10 cellular contexts compared by ENCODE assay signal in the genomic region with DNA sequence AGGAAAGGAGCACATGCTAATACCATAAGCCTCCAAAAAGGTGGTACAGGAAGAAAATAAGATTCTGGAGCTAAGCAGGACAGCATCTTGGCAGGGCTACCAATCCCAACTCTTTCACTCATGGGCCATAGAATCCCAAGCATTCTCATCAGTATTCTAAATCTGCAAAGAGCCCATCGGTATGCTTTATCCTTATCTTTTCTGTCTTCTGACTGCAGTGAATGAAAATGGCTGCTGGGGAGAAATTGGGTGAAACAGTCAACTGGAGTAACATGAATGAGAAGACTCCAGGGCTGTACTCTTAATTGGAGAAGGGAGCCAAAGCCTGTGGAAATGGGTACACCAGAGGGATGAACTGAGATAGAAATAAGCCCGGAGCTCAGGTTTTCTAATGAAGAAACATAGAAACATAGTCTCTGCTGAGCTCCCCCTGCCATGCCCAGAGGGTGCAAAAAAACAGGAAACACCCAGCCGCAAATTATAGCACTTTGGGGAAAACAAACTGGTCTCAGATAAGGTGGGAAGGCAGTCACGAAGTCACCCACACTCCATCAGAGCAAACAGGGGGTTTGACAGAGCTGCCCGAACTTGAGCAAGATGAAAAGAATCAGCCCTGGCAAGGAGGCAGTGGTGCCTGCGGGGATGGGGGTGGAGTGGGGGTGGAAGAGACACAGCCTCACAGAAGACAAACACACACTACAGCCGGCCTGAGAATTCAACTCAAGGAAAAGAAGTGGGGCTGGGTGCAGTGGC. TPM values are rescaled to one million over a fixed set of nuclear protein-coding genes. Genes with fewer than 3 reads are reported as not detected.
A peak's percentile ranks its signal among the peaks of the same experiment; 100 is the strongest.
DNase-seq lines count a peak whose midpoint lies in the region; ATAC-seq and TF ChIP-seq lines count a peak whose summit lies in the region.
"Had no signal": no experiment of that assay in that cellular context is flagged by ENCODE, and none has a peak within 500 bp of the region (broad histone marks: within the 10 kb centered on the region; RNA-seq: fewer than 3 reads in every experiment).

No MANE protein-coding gene starts in this region.

- peak overlapping the region; percentile 52 for H3K4me3 Mint-ChIP-seq in activated B cell treated with CpG ODN at 0.5 μM for 24 hours
- H3K4me3 Mint-ChIP-seq in activated naive CD8-positive, alpha-beta T cell, result peak overlapping the region; percentile 76
- no peak overlapping the region for H3K4me3 Mint-ChIP-seq in Calu3 (ENCODE audit: low read depth, unreplicated experiment)

- ATAC-seq in activated B cell treated with CpG ODN at 0.5 μM for 24 hours (ENCODE audit: low read depth) (no peak), GM19463 (IDR thresholded peaks at IDR 0.05; ENCODE audit: unreplicated experiment) (no peak), psoas muscle (no peak)

- H3K4me1 ChIP-seq in HEK293 (ENCODE audit: control insufficient read depth, insufficient read depth, low read length) (no peaks in the 10 kb centered on the region), psoas muscle (no peaks in the 10 kb centered on the region)

- H3K4me1 Mint-ChIP-seq in activated B cell treated with CpG ODN at 0.5 μM for 24 hours (peaks cover 20% of the 10 kb centered on the region), Calu3 (ENCODE audit: low read depth, unreplicated experiment) (no peaks in the 10 kb centered on the region)
- peaks cover 64% of the 10 kb centered on the region for H3K4me1 Mint-ChIP-seq in activated naive CD8-positive, alpha-beta T cell (ENCODE audit: low read depth)

- H3K36me3 Mint-ChIP-seq in activated B cell treated with CpG ODN at 0.5 μM for 24 hours (ENCODE audit: low read depth) (no peaks in the 10 kb centered on the region), Calu3 (ENCODE audit: insufficient read depth, unreplicated experiment) (no peaks in the 10 kb centered on the region)
- H3K36me3 Mint-ChIP-seq in activated naive CD8-positive, alpha-beta T cell, result peaks cover 6% of the 10 kb centered on the region

- no TSS peak for BruUV-seq in Calu3 (replicated peaks; lab: Mats Ljungman, UMichigan)

- TF ChIP-seq CTCF in HEK293 (tag by site-specific recombination; IDR thresholded peaks at IDR 0.05) (no peak), activated B cell treated with CpG ODN at 0.5 μM for 24 hours (IDR thresholded peaks at IDR 0.05) (no peak), psoas muscle (IDR thresholded peaks at IDR 0.05) (no peak), Calu3 (IDR thresholded peaks at IDR 0.05; ENCODE audit: unreplicated experiment) (no peak)

- CTCF ChIA-PET in HEK293 (lab: Yijun Ruan, JAX), result interaction anchor here (0.6 to 0.7 kb wide), 2 partner anchors 29 to 101 kb away, joined by 3 to 4 read pairs; no protein-coding TSS in a partner anchor
- CTCF ChIA-PET in activated B cell treated with CpG ODN at 0.5 μM for 24 hours (lab: Charles Lee), result interaction anchor here (1.6 kb wide), 1 partner anchor 38 kb away, joined by 4 read pairs; no protein-coding TSS in a partner anchor
- CTCF ChIA-PET in Calu3 (lab: Charles Lee), result interaction anchor here (0.6 to 0.7 kb wide), 2 partner anchors 14 to 38 kb away, joined by 3 read pairs; no protein-coding TSS in a partner anchor

- no peaks in the 10 kb centered on the region for H3K36me3 ChIP-seq in HEK293 (ENCODE audit: control insufficient read depth in 2 of 2, insufficient read depth in 1 of 2, low read length in 2 of 2)
- no peaks in the 10 kb centered on the region for H3K36me3 ChIP-seq in psoas muscle (ENCODE audit: insufficient read depth in 1 of 2, low read depth in 1 of 2)

- H3K9me3 ChIP-seq in HEK293 (ENCODE audit: control insufficient read depth, insufficient read depth, low read depth, low read length), result no peaks in the 10 kb centered on the region
- no peaks in the 10 kb centered on the region for H3K9me3 ChIP-seq in psoas muscle

- H3K27me3 Mint-ChIP-seq in activated B cell treated with CpG ODN at 0.5 μM for 24 hours, result peaks cover 24% of the 10 kb centered on the region
- H3K27me3 Mint-ChIP-seq in activated naive CD8-positive, alpha-beta T cell, result no peaks in the 10 kb centered on the region
- H3K27me3 Mint-ChIP-seq in Calu3 (ENCODE audit: unreplicated experiment), result no peaks in the 10 kb centered on the region

- intact Hi-C loops in activated B cell treated with CpG ODN at 0.5 μM for 24 hours (cut with micrococcal nuclease), result no loop called here
- intact Hi-C loops in psoas muscle (cut with DNase I), result no loop called here
- intact Hi-C loops in Calu3 (cut with micrococcal nuclease; ENCODE audit: unreplicated experiment), result no loop called here

- H3K27ac ChIP-seq in HEK293 (ENCODE audit: extremely low read depth, low read depth, low read length) (no peak overlapping the region), psoas muscle (no peak overlapping the region)

- H3K9me3 Mint-ChIP-seq in activated B cell treated with CpG ODN at 0.5 μM for 24 hours (no peaks in the 10 kb centered on the region), Calu3 (ENCODE audit: low read depth, unreplicated experiment) (peaks cover 2% of the 10 kb centered on the region)
- H3K9me3 Mint-ChIP-seq in activated naive CD8-positive, alpha-beta T cell (ENCODE audit: low read depth), result peaks cover 3% of the 10 kb centered on the region

- no peaks in the 10 kb centered on the region for H3K27me3 ChIP-seq in psoas muscle (ENCODE audit: insufficient read depth in 3 of 3, low read length in 2 of 3)

- DNase-seq in activated B cell treated with CpG ODN at 0.5 μM for 24 hours, result no peak
- peak; percentile 23 for DNase-seq in stimulated activated CD4-positive, alpha-beta T cell treated with anti-CD3 and anti-CD28 coated beads, Interleukin-4, amount 100 ng/mL, for 1 hour
- no peak for DNase-seq in psoas muscle
- DNase-seq in Calu3, result no peak
- no peak for DNase-seq in H4 (ENCODE audit: low spot score)
- DNase-seq: aorta, NCI-H1092 treated with DMSO at 0.1 percent for 48 hours had no signal

- H3K4me3 ChIP-seq in HEK293 (ENCODE audit: low read depth, low read length) (no peak overlapping the region), psoas muscle (no peak overlapping the region)

- POLR2A ChIA-PET in HEK293 (lab: Yijun Ruan, JAX), result no interaction called here
- POLR2A ChIA-PET in activated B cell treated with CpG ODN at 0.5 μM for 24 hours (lab: Charles Lee), result interaction anchor here (0.6 kb wide), 1 partner anchor 15 kb away, joined by 4 read pairs; no protein-coding TSS in a partner anchor

- 52 to 58% (median 52%) methylated on average over 7 of the region's 7 CpGs for WGBS in psoas muscle, 3 donors

- peak overlapping the region; percentile 11 for H3K27ac Mint-ChIP-seq in activated B cell treated with CpG ODN at 0.5 μM for 24 hours
- peak overlapping the region; percentile 95 for H3K27ac Mint-ChIP-seq in activated naive CD8-positive, alpha-beta T cell
- H3K27ac Mint-ChIP-seq in Calu3 (ENCODE audit: unreplicated experiment), result no peak overlapping the region

TF ChIP-seq in HEK293, 187 proteins besides CTCF, POLR2A, EP300 and RAD21 (continues in another document):
- peak; percentile 94 for TF ChIP-seq EGR2 (tag by site-specific recombination; IDR thresholded peaks at IDR 0.05; ENCODE audit: low read depth)
- no peak for TF ChIP-seq OSR2 (tag by site-specific recombination; IDR thresholded peaks at IDR 0.05)
- TF ChIP-seq, protein P1, sequence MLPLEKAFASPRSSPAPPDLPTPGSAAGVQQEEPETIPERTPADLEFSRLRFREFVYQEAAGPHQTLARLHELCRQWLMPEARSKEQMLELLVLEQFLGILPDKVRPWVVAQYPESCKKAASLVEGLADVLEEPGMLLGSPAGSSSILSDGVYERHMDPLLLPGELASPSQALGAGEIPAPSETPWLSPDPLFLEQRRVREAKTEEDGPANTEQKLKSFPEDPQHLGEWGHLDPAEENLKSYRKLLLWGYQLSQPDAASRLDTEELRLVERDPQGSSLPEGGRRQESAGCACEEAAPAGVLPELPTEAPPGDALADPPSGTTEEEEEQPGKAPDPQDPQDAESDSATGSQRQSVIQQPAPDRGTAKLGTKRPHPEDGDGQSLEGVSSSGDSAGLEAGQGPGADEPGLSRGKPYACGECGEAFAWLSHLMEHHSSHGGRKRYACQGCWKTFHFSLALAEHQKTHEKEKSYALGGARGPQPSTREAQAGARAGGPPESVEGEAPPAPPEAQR (tag by site-specific recombination; IDR thresholded peaks at IDR 0.05), result no peak
- no peak for TF ChIP-seq ZNF37A (tag by site-specific recombination; IDR thresholded peaks at IDR 0.05)
- no peak for TF ChIP-seq ZNF837 (tag by site-specific recombination; IDR thresholded peaks at IDR 0.05)
- no peak for TF ChIP-seq ZNF473 (tag by site-specific recombination; IDR thresholded peaks at IDR 0.05)
- TF ChIP-seq ZNF221 (tag by site-specific recombination; IDR thresholded peaks at IDR 0.05; ENCODE audit: borderline replicate concordance), result no peak
- TF ChIP-seq ZNF623 (tag by site-specific recombination; IDR thresholded peaks at IDR 0.05), result no peak
- TF ChIP-seq, protein P2, sequence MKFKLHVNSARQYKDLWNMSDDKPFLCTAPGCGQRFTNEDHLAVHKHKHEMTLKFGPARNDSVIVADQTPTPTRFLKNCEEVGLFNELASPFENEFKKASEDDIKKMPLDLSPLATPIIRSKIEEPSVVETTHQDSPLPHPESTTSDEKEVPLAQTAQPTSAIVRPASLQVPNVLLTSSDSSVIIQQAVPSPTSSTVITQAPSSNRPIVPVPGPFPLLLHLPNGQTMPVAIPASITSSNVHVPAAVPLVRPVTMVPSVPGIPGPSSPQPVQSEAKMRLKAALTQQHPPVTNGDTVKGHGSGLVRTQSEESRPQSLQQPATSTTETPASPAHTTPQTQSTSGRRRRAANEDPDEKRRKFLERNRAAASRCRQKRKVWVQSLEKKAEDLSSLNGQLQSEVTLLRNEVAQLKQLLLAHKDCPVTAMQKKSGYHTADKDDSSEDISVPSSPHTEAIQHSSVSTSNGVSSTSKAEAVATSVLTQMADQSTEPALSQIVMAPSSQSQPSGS (tag by site-specific recombination; IDR thresholded peaks at IDR 0.05; ENCODE audit: low read depth), result no peak
- TF ChIP-seq, protein P3, sequence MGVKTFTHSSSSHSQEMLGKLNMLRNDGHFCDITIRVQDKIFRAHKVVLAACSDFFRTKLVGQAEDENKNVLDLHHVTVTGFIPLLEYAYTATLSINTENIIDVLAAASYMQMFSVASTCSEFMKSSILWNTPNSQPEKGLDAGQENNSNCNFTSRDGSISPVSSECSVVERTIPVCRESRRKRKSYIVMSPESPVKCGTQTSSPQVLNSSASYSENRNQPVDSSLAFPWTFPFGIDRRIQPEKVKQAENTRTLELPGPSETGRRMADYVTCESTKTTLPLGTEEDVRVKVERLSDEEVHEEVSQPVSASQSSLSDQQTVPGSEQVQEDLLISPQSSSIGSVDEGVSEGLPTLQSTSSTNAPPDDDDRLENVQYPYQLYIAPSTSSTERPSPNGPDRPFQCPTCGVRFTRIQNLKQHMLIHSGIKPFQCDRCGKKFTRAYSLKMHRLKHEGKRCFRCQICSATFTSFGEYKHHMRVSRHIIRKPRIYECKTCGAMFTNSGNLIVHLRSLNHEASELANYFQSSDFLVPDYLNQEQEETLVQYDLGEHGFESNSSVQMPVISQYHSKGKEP (tag by site-specific recombination; IDR thresholded peaks at IDR 0.05), result no peak

RNA-seq across cellular contexts. Expression of a gene that starts 35.4 kb away (rescaled TPM):
- 14.0 and 15.6 TPM in 2 replicates for total RNA-seq in activated B cell treated with CpG ODN at 0.5 μM for 24 hours
- total RNA-seq in psoas muscle, result 10 to 100 TPM in 3 of 4 donors, 1 to 10 TPM in 1; 8.8 to 16.8 (median 15.9) TPM
- 10 to 100 TPM in 1 of 3 donors, 1 to 10 TPM in 2; 4.8 to 15.3 (median 6.9) TPM for polyA plus RNA-seq in psoas muscle
- total RNA-seq in Calu3 (2022), result 69.1 and 69.8 TPM in 2 replicates
- 5.3 and 7.9 TPM in 2 replicates for total RNA-seq in H4 (2014; rRNA removed; shearing (Covaris generic))
